Comparison of ENCODE assay signal across 12 cellular contexts in the genomic region with DNA sequence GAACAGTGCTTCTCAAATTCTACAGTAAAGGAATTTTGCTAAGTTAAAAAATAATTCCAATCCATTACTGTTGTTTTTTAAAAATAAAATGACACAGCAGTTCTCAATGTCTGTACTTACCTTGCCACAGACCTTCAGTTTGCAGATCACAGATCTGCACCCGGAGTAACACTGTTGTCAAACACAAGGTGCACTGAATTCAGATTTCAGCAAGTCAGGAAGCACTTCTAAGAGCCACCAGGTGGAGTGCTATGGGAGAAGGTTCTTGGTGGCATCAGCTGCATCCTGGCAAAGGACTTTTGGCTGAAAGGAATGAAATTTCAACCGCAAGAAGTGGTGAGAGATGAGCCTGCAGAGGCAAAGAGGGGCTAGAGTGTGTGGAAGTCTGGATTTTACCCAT. TPM values are rescaled to one million over a fixed set of nuclear protein-coding genes. Genes with fewer than 3 reads are reported as not detected.
DNase-seq lines count a peak whose midpoint lies in the region; ATAC-seq, FAIRE-seq and TF ChIP-seq lines count a peak whose summit lies in the region.
"Had no signal": no experiment of that assay in that cellular context is flagged by ENCODE, and none has a peak within 500 bp of the region (broad histone marks: within the 10 kb centered on the region; RNA-seq: fewer than 3 reads in every experiment).

No MANE protein-coding gene starts in this region.

- no peaks in the 10 kb centered on the region for H3K79me2 ChIP-seq in HepG2 (ENCODE audit: insufficient read depth, low read length)

- ATAC-seq in HepG2, result peak; percentile 64
- ATAC-seq in right lobe of liver, result no peak
- no peak for ATAC-seq in GM21576 (IDR thresholded peaks at IDR 0.05; ENCODE audit: unreplicated experiment)
- ATAC-seq: psoas muscle had no signal

- H3K36me3 Mint-ChIP-seq in type B pancreatic cell, result peaks cover 19% of the 10 kb centered on the region
- no peaks in the 10 kb centered on the region for H3K36me3 Mint-ChIP-seq in Calu3 (ENCODE audit: insufficient read depth, unreplicated experiment)

- no peaks in the 10 kb centered on the region for H3K9me3 Mint-ChIP-seq in type B pancreatic cell
- no peaks in the 10 kb centered on the region for H3K9me3 Mint-ChIP-seq in Calu3 (ENCODE audit: low read depth, unreplicated experiment)
- H3K9me3 Mint-ChIP-seq: dendritic cell treated with granulocyte-macrophage colony-stimulating factor and Interleukin-4, amounts not matched to agents 40 ng/mL and 50 ng/mL, for 4 days had no signal

- H3K27me3 Mint-ChIP-seq in type B pancreatic cell, result no peaks in the 10 kb centered on the region
- H3K27me3 Mint-ChIP-seq in Calu3 (ENCODE audit: unreplicated experiment), result no peaks in the 10 kb centered on the region
- H3K27me3 Mint-ChIP-seq: dendritic cell treated with granulocyte-macrophage colony-stimulating factor and Interleukin-4, amounts not matched to agents 40 ng/mL and 50 ng/mL, for 4 days had no signal

- no peak overlapping the region for H2AFZ ChIP-seq in HepG2 (ENCODE audit: low read length)

- BruUV-seq in HepG2 (replicated peaks; lab: Mats Ljungman, UMichigan) (no TSS peak), Calu3 (replicated peaks; lab: Mats Ljungman, UMichigan) (no TSS peak)

- CTCF ChIA-PET in HepG2 (lab: Yijun Ruan, JAX; ENCODE audit: low intra/inter-chr PET ratio, low total read pairs) (interaction anchor here (2.3 kb wide), 1 partner anchor 12 kb away, joined by 10 read pairs; no protein-coding TSS in a partner anchor), Calu3 (lab: Charles Lee) (no interaction called here)

- POLR2A ChIA-PET in HepG2 (lab: Yijun Ruan, JAX), result interaction anchor here (1.6 kb wide), 1 partner anchor 63 kb away, joined by 4 read pairs; the partner anchor contains the start of gene RWDD1

- H3K4me1 ChIP-seq in HepG2 (ENCODE audit: insufficient read depth, low read length), result peaks cover 51% of the 10 kb centered on the region
- no peaks in the 10 kb centered on the region for H3K4me1 ChIP-seq in right lobe of liver
- H3K4me1 ChIP-seq: psoas muscle had no signal

- DNase-seq in HepG2 (ENCODE audit: low spot score) (peak; percentile 78), right lobe of liver (no peak), NCI-H146 treated with DMSO at 0.1 percent for 48 hours (lab: John Stamatoyannopoulos, UW; ENCODE audit: unreplicated experiment) (peak; percentile 22), cardiac fibroblast (ENCODE audit: low read depth in 2 of 2) (peak in 1 of 2 donors; percentile 9), type B pancreatic cell (ENCODE audit: extremely low spot score, unreplicated experiment) (no peak), Calu3 (no peak), foreskin melanocyte (no peak)
- DNase-seq: MV-4-11, psoas muscle had no signal

- H3K4me3 Mint-ChIP-seq in type B pancreatic cell, result no peak overlapping the region
- H3K4me3 Mint-ChIP-seq in Calu3 (ENCODE audit: low read depth, unreplicated experiment), result no peak overlapping the region
- H3K4me3 Mint-ChIP-seq: dendritic cell treated with granulocyte-macrophage colony-stimulating factor and Interleukin-4, amounts not matched to agents 40 ng/mL and 50 ng/mL, for 4 days had no signal

- no peak overlapping the region for H3K27ac Mint-ChIP-seq in type B pancreatic cell
- H3K27ac Mint-ChIP-seq in Calu3 (ENCODE audit: unreplicated experiment), result no peak overlapping the region
- H3K27ac Mint-ChIP-seq: dendritic cell treated with granulocyte-macrophage colony-stimulating factor and Interleukin-4, amounts not matched to agents 40 ng/mL and 50 ng/mL, for 4 days had no signal

- H3K9me3 ChIP-seq in HepG2 (ENCODE audit: low read length) (no peaks in the 10 kb centered on the region), right lobe of liver (no peaks in the 10 kb centered on the region)
- H3K9me3 ChIP-seq: BLaER1 treated with 17β-estradiol and CSF1 and Interleukin-3, amounts not matched to agents 10 nM and 100 nM; psoas muscle had no signal

- no peak overlapping the region; the same call in 1 of the 2 replicates for H3K9ac ChIP-seq in HepG2 (ENCODE audit: insufficient read depth, low read depth, low read length)
- H3K9ac ChIP-seq: BLaER1 treated with 17β-estradiol and CSF1 and Interleukin-3, amounts not matched to agents 10 nM and 100 nM had no signal

- FAIRE-seq in HepG2 (lab: Jason Lieb, UNC), result peak; percentile 72

- H3K4me3 ChIP-seq in HepG2 (replicated peaks in 1 of 3; ENCODE audit: insufficient read depth in 1 of 3, low read depth in 2 of 3, low read length in 3 of 3) (no peak overlapping the region), right lobe of liver (no peak overlapping the region), cardiac fibroblast (replicated peaks in 1 of 2; ENCODE audit: low read depth in 2 of 2, low read length in 2 of 2) (no peak overlapping the region)
- H3K4me3 ChIP-seq: BLaER1 treated with 17β-estradiol and CSF1 and Interleukin-3, amounts not matched to agents 10 nM and 100 nM; psoas muscle had no signal

- in situ Hi-C loops in HepG2 (cut with HindIII; ENCODE audit: extremely low pct_ligation_motif_present, low pct_unique_long_range_greater_than_20kb), result no loop called here

- H3K27ac ChIP-seq in HepG2 (ENCODE audit: extremely low read length, insufficient read depth, low read length), result peak overlapping the region; percentile 83
- no peak overlapping the region for H3K27ac ChIP-seq in right lobe of liver
- H3K27ac ChIP-seq: psoas muscle had no signal

- TF ChIP-seq EP300 in HepG2 (IDR thresholded peaks at IDR 0.05; ENCODE audit: low read depth in 2 of 2, low read length in 2 of 2) (no peak), HepG2 (CRISPR knock-in tag; IDR thresholded peaks at IDR 0.05; ENCODE audit: borderline replicate concordance) (no peak)

- peak overlapping the region; percentile 18 for H3K4me2 ChIP-seq in HepG2 (ENCODE audit: low read depth, low read length)

- 50% methylated on average over 2 of the region's 2 CpGs for WGBS in HepG2 (ENCODE audit: low lambda C conversion rate)
- WGBS in right lobe of liver (ENCODE audit: insufficient coverage, low coverage, low lambda C conversion rate, missing lambda C conversion rate), result 79% methylated on average over 2 of the region's 2 CpGs

- H3K27me3 ChIP-seq in HepG2 (ENCODE audit: control insufficient read depth in 1 of 2, insufficient read depth in 2 of 2, low read length in 2 of 2), result no peaks in the 10 kb centered on the region
- H3K27me3 ChIP-seq in right lobe of liver, result no peaks in the 10 kb centered on the region
- H3K27me3 ChIP-seq: BLaER1 treated with 17β-estradiol and CSF1 and Interleukin-3, amounts not matched to agents 10 nM and 100 nM had no signal

- H3K4me1 Mint-ChIP-seq in type B pancreatic cell (ENCODE audit: unreplicated experiment) (no peaks in the 10 kb centered on the region), Calu3 (ENCODE audit: low read depth, unreplicated experiment) (no peaks in the 10 kb centered on the region)

- H3K36me3 ChIP-seq in HepG2 (replicated peaks in 1 of 2; ENCODE audit: control insufficient read depth in 1 of 2, insufficient read depth in 2 of 2, low read length in 2 of 2) (peaks cover 2 to 7% of the 10 kb centered on the region in 2 experiments; a peak in 3 of 5 replicates), right lobe of liver (no peaks in the 10 kb centered on the region)

- no peak for TF ChIP-seq POLR2A in HepG2 (IDR thresholded peaks at IDR 0.05; ENCODE audit: insufficient read depth in 1 of 2, low read depth in 2 of 2, low read length in 2 of 2)
- TF ChIP-seq POLR2A in right lobe of liver (IDR thresholded peaks at IDR 0.05), result no peak

- no peaks in the 10 kb centered on the region for H4K20me1 ChIP-seq in HepG2 (ENCODE audit: insufficient read depth, low read length)

- intact Hi-C loops in HepG2 (cut with micrococcal nuclease; ENCODE audit: unreplicated experiment), result loop anchor here (5.0 kb wide), 2 partner anchors 34 to 356 kb away; partner anchors contain the start of genes TSPYL1 and ZUP1
- intact Hi-C loops in right lobe of liver (cut with DNase I), result no loop called here
- intact Hi-C loops in Calu3 (cut with micrococcal nuclease; ENCODE audit: unreplicated experiment), result no loop called here

- TF ChIP-seq CTCF in HepG2 (CRISPR knock-in tag; IDR thresholded peaks at IDR 0.05), result peak; percentile 78
- TF ChIP-seq CTCF in right lobe of liver (IDR thresholded peaks at IDR 0.05), result no peak
- peak; percentile 13 for TF ChIP-seq CTCF in cardiac fibroblast (IDR thresholded peaks at IDR 0.05; ENCODE audit: low read depth, low read length)
- TF ChIP-seq CTCF in type B pancreatic cell (conservative IDR thresholded peaks at IDR 0.05), result peak; percentile 35
- TF ChIP-seq CTCF in Calu3 (IDR thresholded peaks at IDR 0.05; ENCODE audit: unreplicated experiment), result no peak

- no peak for TF ChIP-seq RAD21 in HepG2 (CRISPR knock-in tag; IDR thresholded peaks at IDR 0.05)

RNA-seq across cellular contexts. Expression of gene RSPH4A, which starts 17.4 kb away (rescaled TPM):
- total RNA-seq in HepG2 (2016; rRNA removed; fragmentation: Illumina TruSeq; extraction: Trizol) (0.14 and 0.40 TPM in 2 replicates), right lobe of liver (under 1 TPM in 3 of 6 experiments, not detected in 3; 0.06 to 0.18 (median 0.16) TPM), type B pancreatic cell (ENCODE audit: low replicate concordance) (0.95 and 4.4 TPM in 2 replicates), Calu3 (2022) (0.21 and 0.22 TPM in 2 replicates)
- total RNA-seq in HepG2 (2016; cell fraction: cytosol; rRNA removed; fragmentation: Illumina TruSeq; extraction: Trizol; ENCODE audit: low read depth), result 0.09 and 0.20 TPM in 2 replicates
- total RNA-seq in HepG2 (2016; cell fraction: insoluble cytoplasmic fraction; rRNA removed; fragmentation: Illumina TruSeq; extraction: Trizol), result 0.27 and 0.41 TPM in 2 replicates
- 0.14 and 0.34 TPM in 2 replicates for total RNA-seq in HepG2 (2016; cell fraction: membrane; rRNA removed; fragmentation: Illumina TruSeq; extraction: Trizol)
- 0.75 and 0.78 TPM in 2 replicates for total RNA-seq in HepG2 (2016; cell fraction: nucleus; rRNA removed; fragmentation: Illumina TruSeq; extraction: Trizol)
- polyA plus RNA-seq in HepG2 (2011; rRNA removed), result 0.08 and 0.24 TPM in 2 replicates
- polyA plus RNA-seq in HepG2 (2011; cell fraction: cytosol; rRNA removed), result 0.05 and 0.12 TPM in 2 replicates
- polyA plus RNA-seq in HepG2 (2011; cell fraction: nucleus; rRNA removed), result 0.29 and 0.36 TPM in 2 replicates
- polyA plus RNA-seq in HepG2 (2012), result 0.04 and 0.24 TPM in 2 replicates
- 0.07 TPM in 1 of 2 replicates, not detected in the other for polyA plus RNA-seq in HepG2 (2016; cell fraction: cytosol; fragmentation: Illumina TruSeq; extraction: Trizol; ENCODE audit: low read depth)
- polyA plus RNA-seq in HepG2 (2016; cell fraction: insoluble cytoplasmic fraction; fragmentation: Illumina TruSeq; extraction: Trizol; ENCODE audit: low read depth), result 0.08 and 0.22 TPM in 2 replicates
- polyA plus RNA-seq in HepG2 (2016; cell fraction: membrane; fragmentation: Illumina TruSeq; extraction: Trizol; ENCODE audit: low read depth), result 0.14 and 0.32 TPM in 2 replicates
- 1.3 and 1.8 TPM in 2 replicates for polyA plus RNA-seq in HepG2 (2016; cell fraction: nucleus; fragmentation: Illumina TruSeq; extraction: Trizol; ENCODE audit: insufficient read depth, low read depth)
- 0.20 TPM in 1 of 2 replicates, not detected in the other for polyA minus RNA-seq in HepG2 (2011; rRNA and poly(A)+ RNA removed; ENCODE audit: low replicate concordance)
- polyA minus RNA-seq in HepG2 (2011; cell fraction: cytosol; rRNA and poly(A)+ RNA removed), result not detected in 2 replicates
- polyA minus RNA-seq in HepG2 (2011; cell fraction: nucleus; rRNA and poly(A)+ RNA removed), result 0.62 and 1.2 TPM in 2 replicates

RNA-seq across cellular contexts. Expression of gene ZUP1, which starts 34.9 kb away (rescaled TPM):
- total RNA-seq in HepG2 (2016; rRNA removed; fragmentation: Illumina TruSeq; extraction: Trizol), result 29.3 and 40.3 TPM in 2 replicates
- total RNA-seq in HepG2 (2016; cell fraction: cytosol; rRNA removed; fragmentation: Illumina TruSeq; extraction: Trizol; ENCODE audit: low read depth), result 14.8 and 19.5 TPM in 2 replicates
- 31.7 and 40.3 TPM in 2 replicates for total RNA-seq in HepG2 (2016; cell fraction: insoluble cytoplasmic fraction; rRNA removed; fragmentation: Illumina TruSeq; extraction: Trizol)
- total RNA-seq in HepG2 (2016; cell fraction: membrane; rRNA removed; fragmentation: Illumina TruSeq; extraction: Trizol), result 14.6 and 19.1 TPM in 2 replicates
- total RNA-seq in HepG2 (2016; cell fraction: nucleus; rRNA removed; fragmentation: Illumina TruSeq; extraction: Trizol), result 32.3 and 37.7 TPM in 2 replicates
- 11.1 and 12.5 TPM in 2 replicates for polyA plus RNA-seq in HepG2 (2011; rRNA removed)
- polyA plus RNA-seq in HepG2 (2011; cell fraction: cytosol; rRNA removed), result 3.0 and 4.2 TPM in 2 replicates
- polyA plus RNA-seq in HepG2 (2011; cell fraction: nucleus; rRNA removed), result 14.9 and 15.6 TPM in 2 replicates
- 10.2 TPM in 2 replicates for polyA plus RNA-seq in HepG2 (2012)
- polyA plus RNA-seq in HepG2 (2016; cell fraction: cytosol; fragmentation: Illumina TruSeq; extraction: Trizol; ENCODE audit: low read depth), result 1.1 TPM in 2 replicates
- 25.4 and 26.3 TPM in 2 replicates for polyA plus RNA-seq in HepG2 (2016; cell fraction: insoluble cytoplasmic fraction; fragmentation: Illumina TruSeq; extraction: Trizol; ENCODE audit: low read depth)
- polyA plus RNA-seq in HepG2 (2016; cell fraction: membrane; fragmentation: Illumina TruSeq; extraction: Trizol; ENCODE audit: low read depth), result 1.9 and 2.0 TPM in 2 replicates
- 29.9 and 34.7 TPM in 2 replicates for polyA plus RNA-seq in HepG2 (2016; cell fraction: nucleus; fragmentation: Illumina TruSeq; extraction: Trizol; ENCODE audit: insufficient read depth, low read depth)
- polyA minus RNA-seq in HepG2 (2011; rRNA and poly(A)+ RNA removed; ENCODE audit: low replicate concordance), result 2.2 and 4.4 TPM in 2 replicates
- 6.2 and 6.3 TPM in 2 replicates for polyA minus RNA-seq in HepG2 (2011; cell fraction: cytosol; rRNA and poly(A)+ RNA removed)
- polyA minus RNA-seq in HepG2 (2011; cell fraction: nucleus; rRNA and poly(A)+ RNA removed), result 31.7 and 32.1 TPM in 2 replicates
- 1 to 10 TPM; 3.0 to 5.9 (median 4.3) TPM for total RNA-seq in right lobe of liver
- total RNA-seq in type B pancreatic cell (ENCODE audit: low replicate concordance), result 9.6 and 12.9 TPM in 2 replicates
- 12.8 and 14.7 TPM in 2 replicates for total RNA-seq in Calu3 (2022)

RNA-seq across cellular contexts. Expression of gene KPNA5, which starts 47.3 kb away (rescaled TPM):
- total RNA-seq in HepG2 (2016; rRNA removed; fragmentation: Illumina TruSeq; extraction: Trizol) (13.0 and 13.1 TPM in 2 replicates), right lobe of liver (1 to 10 TPM in 5 of 6 experiments, under 1 TPM in 1; 0.98 to 2.5 (median 2.0) TPM), type B pancreatic cell (ENCODE audit: low replicate concordance) (9.6 and 12.6 TPM in 2 replicates), Calu3 (2022) (9.2 and 12.2 TPM in 2 replicates)
- total RNA-seq in HepG2 (2016; cell fraction: cytosol; rRNA removed; fragmentation: Illumina TruSeq; extraction: Trizol; ENCODE audit: low read depth), result 23.4 and 26.1 TPM in 2 replicates
- total RNA-seq in HepG2 (2016; cell fraction: insoluble cytoplasmic fraction; rRNA removed; fragmentation: Illumina TruSeq; extraction: Trizol), result 12.5 and 14.7 TPM in 2 replicates
- total RNA-seq in HepG2 (2016; cell fraction: membrane; rRNA removed; fragmentation: Illumina TruSeq; extraction: Trizol), result 9.6 and 11.5 TPM in 2 replicates
- total RNA-seq in HepG2 (2016; cell fraction: nucleus; rRNA removed; fragmentation: Illumina TruSeq; extraction: Trizol), result 20.3 and 22.2 TPM in 2 replicates
- polyA plus RNA-seq in HepG2 (2011; rRNA removed), result 4.8 and 5.3 TPM in 2 replicates
- polyA plus RNA-seq in HepG2 (2011; cell fraction: cytosol; rRNA removed), result 1.6 and 2.5 TPM in 2 replicates
- 6.4 and 8.1 TPM in 2 replicates for polyA plus RNA-seq in HepG2 (2011; cell fraction: nucleus; rRNA removed)
- 6.1 and 6.8 TPM in 2 replicates for polyA plus RNA-seq in HepG2 (2012)
- polyA plus RNA-seq in HepG2 (2016; cell fraction: cytosol; fragmentation: Illumina TruSeq; extraction: Trizol; ENCODE audit: low read depth), result 0.44 and 0.66 TPM in 2 replicates
- 7.1 and 7.8 TPM in 2 replicates for polyA plus RNA-seq in HepG2 (2016; cell fraction: insoluble cytoplasmic fraction; fragmentation: Illumina TruSeq; extraction: Trizol; ENCODE audit: low read depth)
- polyA plus RNA-seq in HepG2 (2016; cell fraction: membrane; fragmentation: Illumina TruSeq; extraction: Trizol; ENCODE audit: low read depth), result 0.83 and 1.1 TPM in 2 replicates
- 13.4 and 14.0 TPM in 2 replicates for polyA plus RNA-seq in HepG2 (2016; cell fraction: nucleus; fragmentation: Illumina TruSeq; extraction: Trizol; ENCODE audit: insufficient read depth, low read depth)
- 1.8 and 3.2 TPM in 2 replicates for polyA minus RNA-seq in HepG2 (2011; rRNA and poly(A)+ RNA removed; ENCODE audit: low replicate concordance)
- polyA minus RNA-seq in HepG2 (2011; cell fraction: cytosol; rRNA and poly(A)+ RNA removed), result 9.8 and 10.6 TPM in 2 replicates
- 24.2 and 27.0 TPM in 2 replicates for polyA minus RNA-seq in HepG2 (2011; cell fraction: nucleus; rRNA and poly(A)+ RNA removed)

Comparison
In these comparisons a context has a peak if more than half of its experiments do, and no peak if none do; other contexts are left out.
1. DNase-seq: peak in HepG2 (single experiment) and NCI-H146 treated with DMSO at 0.1 percent for 48 hours (single experiment); none in right lobe of liver (0 of 3), type B pancreatic cell (single experiment), Calu3 (single experiment) and foreskin melanocyte (single experiment).
2. CTCF ChIP-seq: peak in HepG2 (single experiment), cardiac fibroblast (single experiment) and type B pancreatic cell (single experiment); none in right lobe of liver (0 of 4) and Calu3 (single experiment).